Comparison of ENCODE assay signal across 1 cellular context in the genomic region with DNA sequence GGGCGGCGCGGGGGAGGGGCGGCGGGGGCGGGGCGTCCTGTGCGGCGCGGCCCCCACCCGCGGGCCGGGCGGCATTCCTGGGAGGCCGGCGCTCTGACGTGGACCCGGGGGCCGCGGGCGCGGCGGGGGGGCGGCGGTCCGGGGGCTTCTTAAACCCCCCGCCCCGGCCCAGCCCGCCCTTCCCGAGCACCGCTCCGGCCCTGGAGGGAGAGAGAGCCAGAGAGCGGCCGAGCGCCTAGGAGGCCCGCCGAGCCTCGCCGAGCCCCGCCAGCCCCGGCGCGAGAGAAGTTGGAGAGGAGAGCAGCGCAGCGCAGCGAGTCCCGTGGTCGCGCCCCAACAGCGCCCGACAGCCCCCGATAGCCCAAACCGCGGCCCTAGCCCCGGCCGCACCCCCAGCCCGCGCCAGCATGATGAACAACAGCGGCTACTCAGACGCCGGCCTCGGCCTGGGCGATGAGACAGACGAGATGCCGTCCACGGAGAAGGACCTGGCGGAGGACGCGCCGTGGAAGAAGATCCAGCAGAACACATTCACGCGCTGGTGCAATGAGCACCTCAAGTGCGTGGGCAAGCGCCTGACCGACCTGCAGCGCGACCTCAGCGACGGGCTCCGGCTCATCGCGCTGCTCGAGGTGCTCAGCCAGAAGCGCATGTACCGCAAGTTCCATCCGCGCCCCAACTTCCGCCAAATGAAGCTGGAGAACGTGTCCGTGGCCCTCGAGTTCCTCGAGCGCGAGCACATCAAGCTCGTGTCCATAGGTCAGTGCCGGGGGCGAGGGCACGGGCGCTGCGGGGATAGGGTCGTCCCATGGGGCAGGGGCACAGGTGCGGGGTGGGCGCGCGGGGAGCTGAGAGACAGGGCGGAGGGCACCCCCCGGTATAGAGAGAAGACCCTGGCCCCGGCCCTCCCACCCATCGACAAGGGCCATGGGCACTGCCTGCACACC.
TF ChIP-seq lines count a peak whose summit lies in the region.

A gene with protein sequence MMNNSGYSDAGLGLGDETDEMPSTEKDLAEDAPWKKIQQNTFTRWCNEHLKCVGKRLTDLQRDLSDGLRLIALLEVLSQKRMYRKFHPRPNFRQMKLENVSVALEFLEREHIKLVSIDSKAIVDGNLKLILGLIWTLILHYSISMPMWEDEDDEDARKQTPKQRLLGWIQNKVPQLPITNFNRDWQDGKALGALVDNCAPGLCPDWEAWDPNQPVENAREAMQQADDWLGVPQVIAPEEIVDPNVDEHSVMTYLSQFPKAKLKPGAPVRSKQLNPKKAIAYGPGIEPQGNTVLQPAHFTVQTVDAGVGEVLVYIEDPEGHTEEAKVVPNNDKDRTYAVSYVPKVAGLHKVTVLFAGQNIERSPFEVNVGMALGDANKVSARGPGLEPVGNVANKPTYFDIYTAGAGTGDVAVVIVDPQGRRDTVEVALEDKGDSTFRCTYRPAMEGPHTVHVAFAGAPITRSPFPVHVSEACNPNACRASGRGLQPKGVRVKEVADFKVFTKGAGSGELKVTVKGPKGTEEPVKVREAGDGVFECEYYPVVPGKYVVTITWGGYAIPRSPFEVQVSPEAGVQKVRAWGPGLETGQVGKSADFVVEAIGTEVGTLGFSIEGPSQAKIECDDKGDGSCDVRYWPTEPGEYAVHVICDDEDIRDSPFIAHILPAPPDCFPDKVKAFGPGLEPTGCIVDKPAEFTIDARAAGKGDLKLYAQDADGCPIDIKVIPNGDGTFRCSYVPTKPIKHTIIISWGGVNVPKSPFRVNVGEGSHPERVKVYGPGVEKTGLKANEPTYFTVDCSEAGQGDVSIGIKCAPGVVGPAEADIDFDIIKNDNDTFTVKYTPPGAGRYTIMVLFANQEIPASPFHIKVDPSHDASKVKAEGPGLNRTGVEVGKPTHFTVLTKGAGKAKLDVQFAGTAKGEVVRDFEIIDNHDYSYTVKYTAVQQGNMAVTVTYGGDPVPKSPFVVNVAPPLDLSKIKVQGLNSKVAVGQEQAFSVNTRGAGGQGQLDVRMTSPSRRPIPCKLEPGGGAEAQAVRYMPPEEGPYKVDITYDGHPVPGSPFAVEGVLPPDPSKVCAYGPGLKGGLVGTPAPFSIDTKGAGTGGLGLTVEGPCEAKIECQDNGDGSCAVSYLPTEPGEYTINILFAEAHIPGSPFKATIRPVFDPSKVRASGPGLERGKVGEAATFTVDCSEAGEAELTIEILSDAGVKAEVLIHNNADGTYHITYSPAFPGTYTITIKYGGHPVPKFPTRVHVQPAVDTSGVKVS (N-terminal part only) (plus strand): TSS at position 176 of the 947 bp plus-strand sequence. CDS start 232 bp downstream, at position 408.

TF ChIP-seq in K562, 482 proteins besides CTCF, POLR2A, EP300 and RAD21 (continued from another document and continues in another):
- no peak for TF ChIP-seq SFPQ (IDR thresholded peaks at IDR 0.05; ENCODE audit: low read depth, low read length)
- no peak for TF ChIP-seq ZBTB8A (IDR thresholded peaks at IDR 0.05; ENCODE audit: partially characterized antibody)
- TF ChIP-seq ZNF311 (CRISPR knock-in tag; IDR thresholded peaks at IDR 0.05), result no peak
- TF ChIP-seq FOXA3 (CRISPR knock-in tag; conservative IDR thresholded peaks at IDR 0.05 in 1 of 2, IDR thresholded peaks at IDR 0.05 in 1 of 2), result no peak; a peak in 1 of 4 replicates
- TF ChIP-seq ZNF24 (IDR thresholded peaks at IDR 0.05), result peak; percentile 7; the same call in 1 of the 2 replicates
- no peak for TF ChIP-seq GATA2 (CRISPR knock-in tag; IDR thresholded peaks at IDR 0.05)
- no peak for TF ChIP-seq GTF3C2 (IDR thresholded peaks at IDR 0.05; ENCODE audit: borderline replicate concordance, extremely low read depth, insufficient read length)
- TF ChIP-seq MBD1 (CRISPR knock-in tag; IDR thresholded peaks at IDR 0.05), result no peak
- TF ChIP-seq POLR2G (IDR thresholded peaks at IDR 0.05; ENCODE audit: low read depth, low read length), result peak; percentile 87
- peak; percentile 33; the same call in 1 of the 2 replicates for TF ChIP-seq NFRKB (IDR thresholded peaks at IDR 0.05; ENCODE audit: low read depth)
- TF ChIP-seq, protein P1, sequence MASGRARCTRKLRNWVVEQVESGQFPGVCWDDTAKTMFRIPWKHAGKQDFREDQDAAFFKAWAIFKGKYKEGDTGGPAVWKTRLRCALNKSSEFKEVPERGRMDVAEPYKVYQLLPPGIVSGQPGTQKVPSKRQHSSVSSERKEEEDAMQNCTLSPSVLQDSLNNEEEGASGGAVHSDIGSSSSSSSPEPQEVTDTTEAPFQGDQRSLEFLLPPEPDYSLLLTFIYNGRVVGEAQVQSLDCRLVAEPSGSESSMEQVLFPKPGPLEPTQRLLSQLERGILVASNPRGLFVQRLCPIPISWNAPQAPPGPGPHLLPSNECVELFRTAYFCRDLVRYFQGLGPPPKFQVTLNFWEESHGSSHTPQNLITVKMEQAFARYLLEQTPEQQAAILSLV (tag; IDR thresholded peaks at IDR 0.05), result no peak
- no peak for TF ChIP-seq ELF2 (CRISPR knock-in tag; IDR thresholded peaks at IDR 0.05)
- no peak for TF ChIP-seq YBX1 (IDR thresholded peaks at IDR 0.05)
- peak; percentile 95 for TF ChIP-seq CHD1 (IDR thresholded peaks at IDR 0.05; ENCODE audit: low read length)
- no peak for TF ChIP-seq ZNF197 (CRISPR knock-in tag; IDR thresholded peaks at IDR 0.05; ENCODE audit: low read depth)
- peak; percentile 26; the same call in 1 of the 2 replicates for TF ChIP-seq RB1 (IDR thresholded peaks at IDR 0.05; ENCODE audit: low read depth)
- TF ChIP-seq, protein P2, sequence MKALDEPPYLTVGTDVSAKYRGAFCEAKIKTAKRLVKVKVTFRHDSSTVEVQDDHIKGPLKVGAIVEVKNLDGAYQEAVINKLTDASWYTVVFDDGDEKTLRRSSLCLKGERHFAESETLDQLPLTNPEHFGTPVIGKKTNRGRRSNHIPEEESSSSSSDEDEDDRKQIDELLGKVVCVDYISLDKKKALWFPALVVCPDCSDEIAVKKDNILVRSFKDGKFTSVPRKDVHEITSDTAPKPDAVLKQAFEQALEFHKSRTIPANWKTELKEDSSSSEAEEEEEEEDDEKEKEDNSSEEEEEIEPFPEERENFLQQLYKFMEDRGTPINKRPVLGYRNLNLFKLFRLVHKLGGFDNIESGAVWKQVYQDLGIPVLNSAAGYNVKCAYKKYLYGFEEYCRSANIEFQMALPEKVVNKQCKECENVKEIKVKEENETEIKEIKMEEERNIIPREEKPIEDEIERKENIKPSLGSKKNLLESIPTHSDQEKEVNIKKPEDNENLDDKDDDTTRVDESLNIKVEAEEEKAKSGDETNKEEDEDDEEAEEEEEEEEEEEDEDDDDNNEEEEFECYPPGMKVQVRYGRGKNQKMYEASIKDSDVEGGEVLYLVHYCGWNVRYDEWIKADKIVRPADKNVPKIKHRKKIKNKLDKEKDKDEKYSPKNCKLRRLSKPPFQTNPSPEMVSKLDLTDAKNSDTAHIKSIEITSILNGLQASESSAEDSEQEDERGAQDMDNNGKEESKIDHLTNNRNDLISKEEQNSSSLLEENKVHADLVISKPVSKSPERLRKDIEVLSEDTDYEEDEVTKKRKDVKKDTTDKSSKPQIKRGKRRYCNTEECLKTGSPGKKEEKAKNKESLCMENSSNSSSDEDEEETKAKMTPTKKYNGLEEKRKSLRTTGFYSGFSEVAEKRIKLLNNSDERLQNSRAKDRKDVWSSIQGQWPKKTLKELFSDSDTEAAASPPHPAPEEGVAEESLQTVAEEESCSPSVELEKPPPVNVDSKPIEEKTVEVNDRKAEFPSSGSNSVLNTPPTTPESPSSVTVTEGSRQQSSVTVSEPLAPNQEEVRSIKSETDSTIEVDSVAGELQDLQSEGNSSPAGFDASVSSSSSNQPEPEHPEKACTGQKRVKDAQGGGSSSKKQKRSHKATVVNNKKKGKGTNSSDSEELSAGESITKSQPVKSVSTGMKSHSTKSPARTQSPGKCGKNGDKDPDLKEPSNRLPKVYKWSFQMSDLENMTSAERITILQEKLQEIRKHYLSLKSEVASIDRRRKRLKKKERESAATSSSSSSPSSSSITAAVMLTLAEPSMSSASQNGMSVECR (CRISPR knock-in tag; IDR thresholded peaks at IDR 0.05), result peak; percentile 73
- no peak for TF ChIP-seq MCM2 (IDR thresholded peaks at IDR 0.05; ENCODE audit: low read depth)
- TF ChIP-seq NCOA6 (IDR thresholded peaks at IDR 0.05), result peak; percentile 54; the same call in 1 of the 2 replicates
- 0 out of 2 replicates have a peak, but pooled peaks have one; percentile 30 for TF ChIP-seq STAG1 (CRISPR knock-in tag; IDR thresholded peaks at IDR 0.05; ENCODE audit: borderline replicate concordance)
- no peak for TF ChIP-seq NFXL1 (CRISPR knock-in tag; IDR thresholded peaks at IDR 0.05)
- TF ChIP-seq TAF1 (IDR thresholded peaks at IDR 0.05; ENCODE audit: control insufficient read depth, extremely low read depth, insufficient read depth, low read length, severe bottlenecking), result peak; percentile 71
- TF ChIP-seq, protein P3, sequence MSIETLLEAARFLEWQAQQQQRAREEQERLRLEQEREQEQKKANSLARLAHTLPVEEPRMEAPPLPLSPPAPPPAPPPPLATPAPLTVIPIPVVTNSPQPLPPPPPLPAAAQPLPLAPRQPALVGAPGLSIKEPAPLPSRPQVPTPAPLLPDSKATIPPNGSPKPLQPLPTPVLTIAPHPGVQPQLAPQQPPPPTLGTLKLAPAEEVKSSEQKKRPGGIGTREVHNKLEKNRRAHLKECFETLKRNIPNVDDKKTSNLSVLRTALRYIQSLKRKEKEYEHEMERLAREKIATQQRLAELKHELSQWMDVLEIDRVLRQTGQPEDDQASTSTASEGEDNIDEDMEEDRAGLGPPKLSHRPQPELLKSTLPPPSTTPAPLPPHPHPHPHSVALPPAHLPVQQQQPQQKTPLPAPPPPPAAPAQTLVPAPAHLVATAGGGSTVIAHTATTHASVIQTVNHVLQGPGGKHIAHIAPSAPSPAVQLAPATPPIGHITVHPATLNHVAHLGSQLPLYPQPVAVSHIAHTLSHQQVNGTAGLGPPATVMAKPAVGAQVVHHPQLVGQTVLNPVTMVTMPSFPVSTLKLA (conservative IDR thresholded peaks at IDR 0.05), result peak in 1 of 2 experiments; percentile 48; a peak in 2 of 4 replicates
- no peak for TF ChIP-seq ZNF143 (CRISPR knock-in tag; IDR thresholded peaks at IDR 0.05)
- no peak for TF ChIP-seq SREBF2 (CRISPR knock-in tag; IDR thresholded peaks at IDR 0.05)
- no peak for TF ChIP-seq ASH1L (IDR thresholded peaks at IDR 0.05; ENCODE audit: borderline replicate concordance, low read depth, partially characterized antibody)
- TF ChIP-seq MLLT1 (IDR thresholded peaks at IDR 0.05), result peak; percentile 62 to 87; a peak in 2 of 4 replicates
- TF ChIP-seq SMARCC2 (IDR thresholded peaks at IDR 0.05; ENCODE audit: low read depth), result 0 out of 2 replicates have a peak, but pooled peaks have one; percentile 24
